In genomic region chrX:1045680-1046314, GRCh38 we compare ENCODE assay signal across 19 cellular contexts.
A peak's percentile ranks its signal among the peaks of the same experiment; 100 is the strongest.
DNase-seq lines count a peak whose midpoint lies in the region; ATAC-seq, FAIRE-seq and TF ChIP-seq lines count a peak whose summit lies in the region.
"Had no signal": no experiment of that assay in that cellular context is flagged by ENCODE, and none has a peak within 500 bp of the region (broad histone marks: within the 10 kb centered on the region; RNA-seq: fewer than 3 reads in every experiment).

No MANE protein-coding gene starts in this region.

- H3K14ac ChIP-seq in H1 (ENCODE audit: insufficient read length): no peak overlapping the region

- no peak overlapping the region for H2BK5ac ChIP-seq in H1 (ENCODE audit: low read depth, low read length)

- H3K23me2 ChIP-seq in H1 (ENCODE audit: low read depth, low read length): peaks cover 2% of the 10 kb centered on the region; the same call in 1 of the 2 replicates

- no peak overlapping the region for H3K23ac ChIP-seq in H1 (ENCODE audit: insufficient read length)

- H4K5ac ChIP-seq in H1 (ENCODE audit: insufficient read length, low read depth, low read length): no peak overlapping the region

- no peak overlapping the region for H2BK15ac ChIP-seq in H1 (ENCODE audit: low read length)

- BruUV-seq in mammary epithelial cell (replicated peaks; lab: Mats Ljungman, UMichigan): no TSS peak

- H3K79me2 ChIP-seq in H1 (ENCODE audit: control insufficient read depth in 1 of 2, insufficient read depth in 2 of 2, low read length in 2 of 2): no peaks in the 10 kb centered on the region
- H3K79me2 ChIP-seq in mammary epithelial cell (ENCODE audit: insufficient read depth, low read length): no peaks in the 10 kb centered on the region

- FAIRE-seq in H1 (lab: Jason Lieb, UNC): no peak
- FAIRE-seq: G401.6, GM12892 had no signal

- H3K9ac ChIP-seq in H1 (replicated peaks in 1 of 4; ENCODE audit: extremely low read depth in 1 of 4, low read depth in 3 of 4, low read length in 3 of 4) (no peak overlapping the region), mammary epithelial cell (ENCODE audit: insufficient read depth, low read length) (no peak overlapping the region)
- H3K9ac ChIP-seq: BLaER1 had no signal

- WGBS in H1 (ENCODE audit: extremely low coverage in 1 of 2, insufficient coverage in 1 of 2, insufficient read length in 1 of 2, insufficient replicate concordance in 2 of 2, low coverage in 1 of 2, low lambda C conversion rate in 2 of 2, missing lambda C conversion rate in 1 of 2), 2 experiments: 86% methylated on average over 9 of the region's 9 CpGs; no CpG with 5 or more reads in 1 of the 2 experiments
- 57% methylated on average over 9 of the region's 9 CpGs for whole genome bisulfite sequencing in mammary epithelial cell (ENCODE audit: low coverage, missing lambda C conversion rate)

- H4K91ac ChIP-seq in H1 (replicated peaks; ENCODE audit: insufficient read length, low read length): no peak overlapping the region

- intact Hi-C loops in posterior vena cava (cut with DNase I) (no loop called here), mammary epithelial cell (cut with micrococcal nuclease) (no loop called here)

- no peak for TF ChIP-seq EP300 in H1 (IDR thresholded peaks at IDR 0.05; ENCODE audit: borderline replicate concordance in 1 of 2, low read depth in 2 of 2, low read length in 2 of 2)

- H3K79me1 ChIP-seq in H1 (ENCODE audit: low read depth, low read length): no peaks in the 10 kb centered on the region

- CTCF ChIA-PET in HEK293 (lab: Yijun Ruan, JAX): no interaction called here
- CTCF ChIA-PET in H1 (lab: Charles Lee; ENCODE audit: partially characterized antibody): no interaction called here
- CTCF ChIA-PET in mammary epithelial cell (lab: Charles Lee; ENCODE audit: low non-redundant PET): no interaction called here

- H3K27me3 ChIP-seq in H1 (replicated peaks in 1 of 4; ENCODE audit: control insufficient read depth in 3 of 4, extremely low read depth in 1 of 4, insufficient read depth in 3 of 4, low read length in 3 of 4) (peaks cover 0 to 2% (median 0%) of the 10 kb centered on the region in 4 experiments; a peak in 1 of 7 replicates), thoracic aorta (replicated peaks; ENCODE audit: insufficient read depth) (no peaks in the 10 kb centered on the region), mammary epithelial cell (ENCODE audit: insufficient read depth, low read length) (no peaks in the 10 kb centered on the region)
- H3K27me3 ChIP-seq: BLaER1 had no signal

- no peak overlapping the region for H4K8ac ChIP-seq in H1 (ENCODE audit: extremely low read depth, insufficient read depth, low read length)

- no peak overlapping the region for H2BK120ac ChIP-seq in H1 (replicated peaks; ENCODE audit: low read depth, low read length)

- dilution Hi-C loops in mammary epithelial cell (cut with HindIII; ENCODE audit: low sequenced_read_pairs): no loop called here

- H3K9me3 ChIP-seq in HEK293 (ENCODE audit: control insufficient read depth, insufficient read depth, low read depth, low read length) (0 out of 2 replicates have a peak, but pooled peaks cover 2% of the 10 kb centered on the region), H1 (ENCODE audit: insufficient read depth in 2 of 2, low read depth in 1 of 2, low read length in 1 of 2) (peaks cover 12 to 13% of the 10 kb centered on the region in 2 experiments), thoracic aorta (peaks cover 17% of the 10 kb centered on the region), mammary epithelial cell (replicated peaks; ENCODE audit: insufficient read depth, low read length) (peaks cover 23% of the 10 kb centered on the region)
- H3K9me3 ChIP-seq: Caco-2 had no signal

- no peak for ATAC-seq in thoracic aorta (ENCODE audit: insufficient number of reproducible peaks, low FRiP score, low read depth)
- ATAC-seq: CD8-positive, alpha-beta T cell had no signal

- H3K4me3 ChIP-seq in HEK293 (ENCODE audit: low read depth, low read length) (no peak overlapping the region), H1 (ENCODE audit: extremely low read depth in 1 of 4, insufficient read depth in 2 of 4, low read depth in 3 of 4, low read length in 4 of 4) (no peak overlapping the region), thoracic aorta (peak overlapping the region; percentile 6), mammary epithelial cell (replicated peaks in 1 of 3; ENCODE audit: insufficient read depth in 1 of 3, low read depth in 2 of 3, low read length in 3 of 3) (no peak overlapping the region)
- H3K4me3 ChIP-seq: BLaER1 had no signal

- no peak overlapping the region for H3K4ac ChIP-seq in H1 (replicated peaks; ENCODE audit: insufficient read length, low read depth, low read length)

- no peak overlapping the region for H2BK12ac ChIP-seq in H1 (ENCODE audit: low read depth, low read length)

- no peak for TF ChIP-seq POLR2A in H1 (IDR thresholded peaks at IDR 0.05; ENCODE audit: control extremely low read depth in 1 of 2, low read depth in 2 of 2, low read length in 2 of 2)

- TF ChIP-seq RAD21 in H1 (IDR thresholded peaks at IDR 0.05 in 1 of 2, conservative IDR thresholded peaks at IDR 0.05 in 1 of 2; ENCODE audit: low read depth in 2 of 2, low read length in 2 of 2): no peak

- no peak overlapping the region for H2AK5ac ChIP-seq in H1 (ENCODE audit: low read depth, low read length)

- in situ Hi-C loops in mammary epithelial cell (cut with MboI; ENCODE audit: low sequenced_read_pairs in 2 of 2): no loop called here

- no peak overlapping the region for H3K56ac ChIP-seq in H1 (replicated peaks; ENCODE audit: insufficient read length, low read depth, low read length)

- POLR2A ChIA-PET in HEK293 (lab: Yijun Ruan, JAX): no interaction called here
- POLR2A ChIA-PET in H1 (lab: Charles Lee; ENCODE audit: partially characterized antibody): no interaction called here

- no peaks in the 10 kb centered on the region for H3K36me3 ChIP-seq in HEK293 (ENCODE audit: control insufficient read depth in 2 of 2, insufficient read depth in 1 of 2, low read length in 2 of 2)
- H3K36me3 ChIP-seq in H1 (ENCODE audit: control insufficient read depth in 2 of 4, insufficient read depth in 4 of 4, low read length in 3 of 4): 0 out of 8 replicates have a peak, but pooled peaks cover 0 to 2% (median 0%) of the 10 kb centered on the region in 4 experiments
- H3K36me3 ChIP-seq in thoracic aorta: no peaks in the 10 kb centered on the region
- no peaks in the 10 kb centered on the region for H3K36me3 ChIP-seq in mammary epithelial cell (ENCODE audit: insufficient read depth, low read length)
- H3K36me3 ChIP-seq: BLaER1 had no signal

- no peaks in the 10 kb centered on the region for H4K20me1 ChIP-seq in H1 (replicated peaks in 1 of 2; ENCODE audit: control insufficient read depth in 1 of 2, insufficient read depth in 2 of 2, low read length in 2 of 2)
- H4K20me1 ChIP-seq in mammary epithelial cell (ENCODE audit: insufficient read depth, low read length): no peaks in the 10 kb centered on the region
- H4K20me1 ChIP-seq: BLaER1 had no signal

- no peak overlapping the region for H2AFZ ChIP-seq in H1 (ENCODE audit: low read length)
- H2AFZ ChIP-seq in mammary epithelial cell (ENCODE audit: low read depth, low read length): no peak overlapping the region

- H3K18ac ChIP-seq in H1 (ENCODE audit: extremely low read depth, low read length): no peak overlapping the region

- H3K27ac ChIP-seq in HEK293 (ENCODE audit: extremely low read depth, low read depth, low read length): no peak overlapping the region
- no peak overlapping the region for H3K27ac ChIP-seq in H1 (ENCODE audit: low read depth, low read length)
- no peak overlapping the region for H3K27ac ChIP-seq in thoracic aorta
- H3K27ac ChIP-seq in mammary epithelial cell (ENCODE audit: insufficient read depth, low read depth, low read length): no peak overlapping the region
- H3K27ac ChIP-seq: BLaER1, C4-2B had no signal

- DNase-seq in H1 (ENCODE audit: low read depth in 1 of 2, low spot score in 2 of 2) (no peak), posterior vena cava (ENCODE audit: low spot score) (peak; percentile 31), thoracic aorta (ENCODE audit: low spot score) (no peak), activated gamma-delta T cell (lab: John Stamatoyannopoulos, UW) (no peak), mammary epithelial cell (no peak), NK-92 (lab: John Stamatoyannopoulos, UW; ENCODE audit: unreplicated experiment) (no peak)
- DNase-seq: Caco-2; CD4-positive, CD25-positive, alpha-beta regulatory T cell; CD8-positive, alpha-beta T cell; DMS153; DND-41; GOT3; H7; HCEC 1CT had no signal

- H3K4me1 ChIP-seq in HEK293 (ENCODE audit: control insufficient read depth, insufficient read depth, low read length) (no peaks in the 10 kb centered on the region), H1 (replicated peaks in 1 of 4; ENCODE audit: control insufficient read depth in 3 of 4, insufficient read depth in 4 of 4, low read length in 3 of 4) (no peaks in the 10 kb centered on the region), thoracic aorta (ENCODE audit: control insufficient read depth in 1 of 2, low read depth in 2 of 2) (no peaks in the 10 kb centered on the region), mammary epithelial cell (ENCODE audit: insufficient read depth, low read length) (no peaks in the 10 kb centered on the region)
- H3K4me1 ChIP-seq: BLaER1, Caco-2 had no signal

- H3K4me2 ChIP-seq in H1 (ENCODE audit: insufficient read depth in 1 of 2, low read depth in 2 of 2, low read length in 2 of 2) (no peak overlapping the region), mammary epithelial cell (ENCODE audit: insufficient read depth, low read depth, low read length) (no peak overlapping the region)
- H3K4me2 ChIP-seq: BLaER1 had no signal

- H2BK20ac ChIP-seq in H1 (ENCODE audit: low read length): no peak overlapping the region; the same call in 1 of the 2 replicates

- TF ChIP-seq CTCF in HEK293 (tag by site-specific recombination; IDR thresholded peaks at IDR 0.05) (no peak), H1 (IDR thresholded peaks at IDR 0.05; ENCODE audit: control extremely low read depth in 1 of 3, insufficient read depth in 1 of 3, low read depth in 1 of 3, low read length in 3 of 3) (no peak), thoracic aorta (IDR thresholded peaks at IDR 0.05) (no peak), mammary epithelial cell (conservative IDR thresholded peaks at IDR 0.05 in 1 of 2, IDR thresholded peaks at IDR 0.05 in 1 of 2; ENCODE audit: extremely low read depth in 1 of 2, insufficient read depth in 1 of 2, low read depth in 1 of 2, low read length in 2 of 2) (no peak)

TF ChIP-seq in HEK293, 187 proteins besides CTCF, POLR2A, EP300 and RAD21 (continues in another document):
- no peak for TF ChIP-seq ZNF561 (tag by site-specific recombination; IDR thresholded peaks at IDR 0.05; ENCODE audit: borderline replicate concordance)

TF ChIP-seq in H1, 55 proteins besides CTCF, POLR2A, EP300 and RAD21:
- TF ChIP-seq KDM1A (IDR thresholded peaks at IDR 0.05; ENCODE audit: borderline replicate concordance, low read length) (peak; percentile 55; the same call in 1 of the 2 replicates), EGR1 (IDR thresholded peaks at IDR 0.05; ENCODE audit: borderline replicate concordance, low read depth, low read length) (no peak), CBX8 (IDR thresholded peaks at IDR 0.05; ENCODE audit: borderline replicate concordance, low read depth, low read length) (no peak)
